In genomic region chr1:64228181-64228957, GRCh38 we compare ENCODE assay signal across 22 cellular contexts. TPM values are rescaled to one million over a fixed set of nuclear protein-coding genes. Genes with fewer than 3 reads are reported as not detected.
DNase-seq lines count a peak whose midpoint lies in the region; ATAC-seq and TF ChIP-seq lines count a peak whose summit lies in the region.
"Had no signal": no experiment of that assay in that cellular context is flagged by ENCODE, and none has a peak within 500 bp of the region (broad histone marks: within the 10 kb centered on the region; RNA-seq: fewer than 3 reads in every experiment).

No MANE protein-coding gene starts in this region.

- no TSS peak for BruUV-seq in HCT116 (replicated peaks; lab: Mats Ljungman, UMichigan)

- peaks cover 0 to 4% of the 10 kb centered on the region in 2 donors for H3K9me3 Mint-ChIP-seq in activated naive CD4-positive, alpha-beta T cell treated with anti-CD3 and anti-CD28 coated beads, Interleukin-2, amount 50 U/mL, for 72 hours
- H3K9me3 Mint-ChIP-seq: endodermal cell, nephron progenitor cell, T-cell had no signal

- no peak for TF ChIP-seq POLR2A in HCT116 (IDR thresholded peaks at IDR 0.05; ENCODE audit: borderline replicate concordance, extremely low read depth, insufficient read depth, insufficient read length)

- H2AFZ ChIP-seq in ACC112 (ENCODE audit: low read length, unreplicated experiment): peak overlapping the region; percentile 66
- peak overlapping the region; percentile 56 for H2AFZ ChIP-seq in HCT116 (ENCODE audit: low read depth, low read length, poor library complexity, severe bottlenecking)

- H3K36me3 Mint-ChIP-seq in activated naive CD4-positive, alpha-beta T cell treated with anti-CD3 and anti-CD28 coated beads, Interleukin-2, amount 50 U/mL, for 72 hours: no peaks in the 10 kb centered on the region
- H3K36me3 Mint-ChIP-seq: T-cell had no signal

- ATAC-seq in HCT116 (no peak), GM21423 (IDR thresholded peaks at IDR 0.05; ENCODE audit: unreplicated experiment) (no peak)
- ATAC-seq in activated naive CD4-positive, alpha-beta T cell treated with anti-CD3 and anti-CD28 coated beads, Interleukin-2, amount 50 U/mL, for 72 hours: no peak
- ATAC-seq: A549, T-cell had no signal

- H3K79me2 ChIP-seq in ACC112 (ENCODE audit: control insufficient read depth, insufficient read depth, low read length, unreplicated experiment) (no peaks in the 10 kb centered on the region), HCT116 (ENCODE audit: insufficient read depth, low read length) (no peaks in the 10 kb centered on the region)

- POLR2A ChIA-PET in HCT116 (lab: Charles Lee): no interaction called here

- RAD21 ChIA-PET in HCT116 (lab: Charles Lee; ENCODE audit: low non-redundant PET in 1 of 2, low total read pairs in 2 of 2, uncharacterized antibody in 2 of 2, unreplicated experiment in 2 of 2): no interaction called here

- CTCF ChIA-PET in HCT116 (lab: Charles Lee): no interaction called here

- no peak overlapping the region for H3K4me2 ChIP-seq in HCT116 (ENCODE audit: low read length)
- H3K4me2 ChIP-seq: A549 had no signal

- no peaks in the 10 kb centered on the region for H3K36me3 ChIP-seq in ACC112 (ENCODE audit: insufficient read depth, low read length)
- H3K36me3 ChIP-seq in HCT116 (ENCODE audit: control insufficient read depth in 1 of 2, insufficient read depth in 2 of 2, low read length in 2 of 2): no peaks in the 10 kb centered on the region
- H3K36me3 ChIP-seq: prostate gland had no signal

- H3K4me1 ChIP-seq in ACC112 (ENCODE audit: control insufficient read depth, insufficient read depth, low read length, unreplicated experiment) (peaks cover 18% of the 10 kb centered on the region), HCT116 (ENCODE audit: control insufficient read depth in 1 of 2, insufficient read depth in 2 of 2, low read length in 2 of 2) (peaks cover 0 to 11% of the 10 kb centered on the region in 2 experiments; a peak in 2 of 4 replicates)
- H3K4me1 ChIP-seq: A549, prostate gland had no signal

- H3K4me3 ChIP-seq in ACC112 (ENCODE audit: low read depth, low read length) (no peak overlapping the region), HCT116 (replicated peaks in 1 of 2; ENCODE audit: low read depth in 1 of 2, low read length in 2 of 2) (no peak overlapping the region)
- H3K4me3 ChIP-seq: A549, prostate gland, skin epidermis had no signal

- no peak overlapping the region for H3K27ac Mint-ChIP-seq in activated naive CD4-positive, alpha-beta T cell treated with anti-CD3 and anti-CD28 coated beads, Interleukin-2, amount 50 U/mL, for 72 hours
- H3K27ac Mint-ChIP-seq: endodermal cell, nephron progenitor cell, T-cell had no signal

- no peaks in the 10 kb centered on the region for H3K9me2 ChIP-seq in HCT116 (ENCODE audit: insufficient read depth)

- H4K20me1 ChIP-seq in HCT116 (ENCODE audit: insufficient read depth): no peaks in the 10 kb centered on the region

- H3K27ac ChIP-seq in ACC112 (ENCODE audit: low read depth, low read length): peak overlapping the region; percentile 28; the same call in 1 of the 2 replicates
- H3K27ac ChIP-seq in HCT116 (ENCODE audit: low read depth, low read length): no peak overlapping the region
- H3K27ac ChIP-seq: A549, C4-2B, prostate gland, skin epidermis had no signal

- no peak for TF ChIP-seq RAD21 in HCT116 (IDR thresholded peaks at IDR 0.05; ENCODE audit: low read depth)

- intact Hi-C loops in HCT116 (cut with micrococcal nuclease): no loop called here

- H3K27me3 ChIP-seq in ACC112 (ENCODE audit: insufficient read depth, low read length) (no peaks in the 10 kb centered on the region), HCT116 (ENCODE audit: insufficient read depth, low read length) (no peaks in the 10 kb centered on the region)

- no peak overlapping the region for H3K9ac ChIP-seq in HCT116 (ENCODE audit: low read length)

- no peaks in the 10 kb centered on the region for H3K9me3 ChIP-seq in HCT116 (ENCODE audit: control insufficient read depth in 1 of 2, insufficient read depth in 1 of 2, low read depth in 1 of 2, low read length in 2 of 2)
- H3K9me3 ChIP-seq: A549, prostate gland had no signal

- no peak for TF ChIP-seq CTCF in HCT116 (IDR thresholded peaks at IDR 0.05 in 2 of 3, conservative IDR thresholded peaks at IDR 0.05 in 1 of 3; ENCODE audit: borderline replicate concordance in 1 of 3, insufficient read depth in 1 of 3, low read depth in 2 of 3, low read length in 2 of 3)

- DNase-seq in HCT116 (ENCODE audit: low read depth, low spot score) (no peak), amniotic epithelial cell (ENCODE audit: low read depth) (peak; percentile 16), glomerular visceral epithelial cell (ENCODE audit: extremely low spot score) (peak; percentile 79), NOMO-1 treated with DMSO at 0.1 percent for 48 hours (lab: John Stamatoyannopoulos, UW; ENCODE audit: unreplicated experiment) (no peak), hypothalamus (lab: John Stamatoyannopoulos, UW) (no peak)
- DNase-seq in activated naive CD4-positive, alpha-beta T cell treated with anti-CD3 and anti-CD28 coated beads, Interleukin-2, amount 50 U/mL, for 72 hours (ENCODE audit: low spot score in 2 of 2): no peak
- DNase-seq: endodermal cell; Kasumi-1; left cardiac atrium; NCI-H526 treated with DMSO at 0.1 percent for 48 hours; nephron progenitor cell; SHP77 treated with DMSO at 0.1 percent for 48 hours; stimulated activated CD4-positive, alpha-beta T cell treated with anti-CD3 and anti-CD28 coated beads, Interleukin-4, amount 100 ng/mL, for 1 hour; T-cell had no signal

TF ChIP-seq in HCT116, 20 proteins besides CTCF, POLR2A, EP300 and RAD21:
- TF ChIP-seq ELF1 (IDR thresholded peaks at IDR 0.05; ENCODE audit: borderline replicate concordance, low read depth): no peak
- no peak for TF ChIP-seq REST (IDR thresholded peaks at IDR 0.05; ENCODE audit: low read depth)

RNA-seq across cellular contexts. Expression of gene UBE2U, which starts 24.9 kb away (rescaled TPM):
- total RNA-seq in HCT116 (2021; ENCODE audit: unreplicated experiment): not detected
- not detected in 2 replicates for polyA plus RNA-seq in HCT116 (2012)
- total RNA-seq in activated naive CD4-positive, alpha-beta T cell treated with anti-CD3 and anti-CD28 coated beads, Interleukin-2, amount 50 U/mL, for 72 hours: under 1 TPM in 1 of 2 donors, not detected in 1; 0.52 TPM
- total RNA-seq: endodermal cell, fibroblast of villous mesenchyme, left cardiac atrium, T-cell, urinary bladder had no signal
- polyA plus RNA-seq: A549, urinary bladder had no signal

Comparison
In these comparisons a context has a peak if more than half of its experiments do, and no peak if none do; other contexts are left out.
1. DNase-seq: peak in amniotic epithelial cell (single experiment) and glomerular visceral epithelial cell (single experiment); none in HCT116 (single experiment), NOMO-1 treated with DMSO at 0.1 percent for 48 hours (single experiment), activated naive CD4-positive, alpha-beta T cell treated with anti-CD3 and anti-CD28 coated beads, Interleukin-2, amount 50 U/mL, for 72 hours (0 of 2) and hypothalamus (0 of 51).